In genomic region chr4:15868816-15869413, GRCh38 we compare ENCODE assay signal across 19 cellular contexts.
"Had no signal": no experiment of that assay in that cellular context is flagged by ENCODE, and none has a peak within 500 bp of the region (broad histone marks: within the 10 kb centered on the region; RNA-seq: fewer than 3 reads in every experiment).

No MANE protein-coding gene starts in this region.

- H3K4me3 ChIP-seq: adrenal gland, coronary artery, hepatocyte, left lung, psoas muscle, right lobe of liver, smooth muscle cell had no signal

- H3K4me1 Mint-ChIP-seq: activated CD4-positive, alpha-beta memory T cell treated with anti-CD3 and anti-CD28 coated beads, Interleukin-2, amount 10 ng/mL, durations not matched to agents 7 days and 5 days; nephron; WTC11 had no signal

- H3K27ac Mint-ChIP-seq: activated CD4-positive, alpha-beta memory T cell treated with anti-CD3 and anti-CD28 coated beads, Interleukin-2, amount 10 ng/mL, durations not matched to agents 7 days and 5 days; activated T-cell treated with anti-CD3 and anti-CD28 coated beads, Interleukin-2, amount 50 U/mL, for 24 hours; nephron; stimulated activated naive CD8-positive, alpha-beta T cell treated with anti-CD3 and anti-CD28 coated beads, Interleukin-15, Interleukin-2, amounts not matched to agents 100 ng/mL and 50 ng/mL, for 24 hours; WTC11 had no signal

- H3K27me3 ChIP-seq: adrenal gland, hepatocyte, left lung, right lobe of liver, testis had no signal

- H3K27ac ChIP-seq: adrenal gland, coronary artery, hepatocyte, left lung, psoas muscle, right lobe of liver, testis had no signal

- H3K4me2 ChIP-seq: hepatocyte, smooth muscle cell had no signal

- H3K4me1 ChIP-seq: adrenal gland, left lung, right lobe of liver, testis had no signal

- H3K9me3 ChIP-seq: adrenal gland, left lung, psoas muscle, right lobe of liver, testis had no signal

- H2AFZ ChIP-seq: hepatocyte had no signal

- FAIRE-seq: TTC549 had no signal

- DNase-seq: activated CD4-positive, alpha-beta memory T cell treated with anti-CD3 and anti-CD28 coated beads, Interleukin-2, amount 10 ng/mL, durations not matched to agents 7 days and 5 days; activated CD4-positive, alpha-beta T cell treated with anti-CD3 and anti-CD28 coated beads for 4 hours; activated naive CD4-positive, alpha-beta T cell treated with anti-CD3 and anti-CD28 coated beads, Interleukin-2, amount 50 U/mL, for 16 hours; activated T-cell treated with anti-CD3 and anti-CD28 coated beads, Interleukin-2, amount 50 U/mL, for 24 hours; adrenal gland; central memory CD4-positive, alpha-beta T cell; islet precursor cell; left lung; psoas muscle; right lobe of liver; testis had no signal

- H3K79me2 ChIP-seq: hepatocyte had no signal

- H3K9me3 Mint-ChIP-seq: activated CD4-positive, alpha-beta memory T cell treated with anti-CD3 and anti-CD28 coated beads, Interleukin-2, amount 10 ng/mL, durations not matched to agents 7 days and 5 days; activated T-cell treated with anti-CD3 and anti-CD28 coated beads, Interleukin-2, amount 50 U/mL, for 24 hours; nephron; stimulated activated naive CD8-positive, alpha-beta T cell treated with anti-CD3 and anti-CD28 coated beads, Interleukin-15, Interleukin-2, amounts not matched to agents 100 ng/mL and 50 ng/mL, for 24 hours had no signal

- H3K4me3 Mint-ChIP-seq: activated CD4-positive, alpha-beta memory T cell treated with anti-CD3 and anti-CD28 coated beads, Interleukin-2, amount 10 ng/mL, durations not matched to agents 7 days and 5 days; activated T-cell treated with anti-CD3 and anti-CD28 coated beads, Interleukin-2, amount 50 U/mL, for 24 hours; nephron; stimulated activated naive CD8-positive, alpha-beta T cell treated with anti-CD3 and anti-CD28 coated beads, Interleukin-15, Interleukin-2, amounts not matched to agents 100 ng/mL and 50 ng/mL, for 24 hours; WTC11 had no signal

- ATAC-seq: esophagus mucosa, left lung, psoas muscle, right lobe of liver had no signal

- H3K36me3 ChIP-seq: adrenal gland, left lung, right lobe of liver had no signal

- H3K36me3 Mint-ChIP-seq: WTC11 had no signal
